Comparison of ENCODE assay signal across 1 cellular context in genomic region chr10:30489291-30489823, GRCh38.
A peak's percentile ranks its signal among the peaks of the same experiment; 100 is the strongest.
TF ChIP-seq lines count a peak whose summit lies in the region.

No MANE protein-coding gene starts in this region.

TF ChIP-seq in H1, 55 proteins besides CTCF, POLR2A, EP300 and RAD21:
- TF ChIP-seq, protein P1, sequence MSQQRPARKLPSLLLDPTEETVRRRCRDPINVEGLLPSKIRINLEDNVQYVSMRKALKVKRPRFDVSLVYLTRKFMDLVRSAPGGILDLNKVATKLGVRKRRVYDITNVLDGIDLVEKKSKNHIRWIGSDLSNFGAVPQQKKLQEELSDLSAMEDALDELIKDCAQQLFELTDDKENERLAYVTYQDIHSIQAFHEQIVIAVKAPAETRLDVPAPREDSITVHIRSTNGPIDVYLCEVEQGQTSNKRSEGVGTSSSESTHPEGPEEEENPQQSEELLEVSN (IDR thresholded peaks at IDR 0.05) = 0 out of 2 replicates have a peak, but pooled peaks have one; percentile 26
- TF ChIP-seq MAX (IDR thresholded peaks at IDR 0.05) (peak; percentile 27; the same call in 1 of the 2 replicates), TEAD4 (IDR thresholded peaks at IDR 0.05; ENCODE audit: low read depth, low read length) (no peak), BACH1 (IDR thresholded peaks at IDR 0.05; ENCODE audit: low read length) (no peak), KDM1A (IDR thresholded peaks at IDR 0.05; ENCODE audit: borderline replicate concordance, low read length) (no peak)
